22 cellular contexts compared by ENCODE assay signal in genomic region chr15:45091161-45091560, GRCh38. TPM values are rescaled to one million over a fixed set of nuclear protein-coding genes. Genes with fewer than 3 reads are reported as not detected.
DNase-seq lines count a peak whose midpoint lies in the region; ATAC-seq and TF ChIP-seq lines count a peak whose summit lies in the region.
"Had no signal": no experiment of that assay in that cellular context is flagged by ENCODE, and none has a peak within 500 bp of the region (broad histone marks: within the 10 kb centered on the region; RNA-seq: fewer than 3 reads in every experiment).

No MANE protein-coding gene starts in this region.

- peaks cover 34% of the 10 kb centered on the region for H3K27me3 Mint-ChIP-seq in CD4-positive, alpha-beta T cell

- no peaks in the 10 kb centered on the region for H3K4me1 ChIP-seq in RWPE2 (ENCODE audit: insufficient read depth, poor library complexity, severe bottlenecking)
- H3K4me1 ChIP-seq: heart left ventricle, SJSA1, upper lobe of left lung had no signal

- POLR2A ChIA-PET in CD4-positive, alpha-beta T cell (lab: Charles Lee), result no interaction called here

- intact Hi-C loops in CD4-positive, alpha-beta T cell (cut with DNase I, micrococcal nuclease), result no loop called here
- intact Hi-C loops in dorsolateral prefrontal cortex (cut with DNase I), result no loop called here

- H3K27me3 ChIP-seq in RWPE2 (ENCODE audit: insufficient read depth, poor library complexity, severe bottlenecking) (peaks cover 7% of the 10 kb centered on the region), dorsolateral prefrontal cortex (peaks cover 0 to 21% (median 0%) of the 10 kb centered on the region in 45 donors)
- H3K27me3 ChIP-seq in CD4-positive, alpha-beta T cell (ENCODE audit: control insufficient read depth, insufficient read depth, low read length), result peaks cover 17% of the 10 kb centered on the region
- H3K27me3 ChIP-seq: upper lobe of left lung had no signal

- no peaks in the 10 kb centered on the region for H3K9me3 ChIP-seq in RWPE2 (ENCODE audit: severe bottlenecking)
- no peaks in the 10 kb centered on the region for H3K9me3 ChIP-seq in CD4-positive, alpha-beta T cell (ENCODE audit: control insufficient read depth, low read length)
- H3K9me3 ChIP-seq: heart left ventricle, SJSA1, upper lobe of left lung had no signal

- H3K36me3 ChIP-seq in RWPE2 (ENCODE audit: low read depth), result no peaks in the 10 kb centered on the region
- H3K36me3 ChIP-seq: heart left ventricle, SJSA1, upper lobe of left lung had no signal

- H3K4me3 ChIP-seq in RWPE2 (ENCODE audit: severe bottlenecking) (no peak overlapping the region), fibroblast of mammary gland (ENCODE audit: control insufficient read depth, low read depth, low read length) (no peak overlapping the region), skeletal muscle cell (ENCODE audit: low read depth, low read length) (no peak overlapping the region), dorsolateral prefrontal cortex (no peak overlapping the region)
- H3K4me3 ChIP-seq: heart left ventricle, SJSA1, upper lobe of left lung had no signal

- no peak for TF ChIP-seq CTCF in RWPE2 (IDR thresholded peaks at IDR 0.05; ENCODE audit: poor library complexity, severe bottlenecking)
- TF ChIP-seq CTCF in fibroblast of mammary gland (conservative IDR thresholded peaks at IDR 0.05; ENCODE audit: control insufficient read depth, insufficient read depth, low read depth, low read length), result no peak
- no peak for TF ChIP-seq CTCF in CD4-positive, alpha-beta T cell (IDR thresholded peaks at IDR 0.05)
- no peak for TF ChIP-seq CTCF in dorsolateral prefrontal cortex (IDR thresholded peaks at IDR 0.05 in 54 of 56, conservative IDR thresholded peaks at IDR 0.05 in 2 of 56; ENCODE audit: low read depth in 1 of 56, partially characterized antibody in 56 of 56)

- DNase-seq in ELR (ENCODE audit: low read depth) (peak; percentile 23), RWPE2 (ENCODE audit: low spot score) (no peak), fibroblast of mammary gland (ENCODE audit: low read depth) (peak; percentile 26), skeletal muscle cell (ENCODE audit: low read depth) (peak; percentile 13), NCI-H1105 (lab: John Stamatoyannopoulos, UW) (no peak), dorsolateral prefrontal cortex (no peak)
- no peak for DNase-seq in activated T-cell treated with anti-CD3 and anti-CD28 coated beads, Interleukin-2, amount 50 U/mL, for 48 hours
- no peak for DNase-seq in CD4-positive, alpha-beta T cell
- DNase-seq: activated CD4-positive, alpha-beta T cell treated with anti-CD3 and anti-CD28 coated beads for 36 hours; activated naive CD4-positive, alpha-beta T cell treated with Interleukin-2 at 50 U/mL for 16 hours; cortex of kidney; DMS53; islet precursor cell; MV-4-11; NCI-H524 treated with DMSO at 0.1 percent for 48 hours; stimulated activated naive CD8-positive, alpha-beta T cell treated with anti-CD3 and anti-CD28 coated beads, Interleukin-15, Interleukin-2, amounts not matched to agents 100 U/mL and 50 U/mL, for 24 hours; T1000; upper lobe of left lung had no signal

- no peak overlapping the region for H3K4me3 Mint-ChIP-seq in CD4-positive, alpha-beta T cell
- H3K4me3 Mint-ChIP-seq: activated CD4-positive, alpha-beta T cell treated with anti-CD3 and anti-CD28 coated beads for 36 hours had no signal

- H3K36me3 Mint-ChIP-seq in CD4-positive, alpha-beta T cell (ENCODE audit: low read depth), result no peaks in the 10 kb centered on the region

- H3K27ac Mint-ChIP-seq in CD4-positive, alpha-beta T cell, result no peak overlapping the region
- H3K27ac Mint-ChIP-seq: activated CD4-positive, alpha-beta T cell treated with anti-CD3 and anti-CD28 coated beads for 36 hours had no signal

- H3K4me1 Mint-ChIP-seq in CD4-positive, alpha-beta T cell (ENCODE audit: low read depth), result no peaks in the 10 kb centered on the region
- H3K4me1 Mint-ChIP-seq: activated CD4-positive, alpha-beta T cell treated with anti-CD3 and anti-CD28 coated beads for 36 hours had no signal

- H3K27ac ChIP-seq in RWPE2 (ENCODE audit: poor library complexity, severe bottlenecking) (no peak overlapping the region), dorsolateral prefrontal cortex (no peak overlapping the region)
- no peak overlapping the region for H3K27ac ChIP-seq in CD4-positive, alpha-beta T cell (ENCODE audit: low read depth, low read length)
- H3K27ac ChIP-seq: heart left ventricle, SJSA1, upper lobe of left lung had no signal

- H3K9me3 Mint-ChIP-seq in CD4-positive, alpha-beta T cell, result no peaks in the 10 kb centered on the region

- ATAC-seq in RWPE2 (ENCODE audit: low read depth), result peak; percentile 35
- no peak for ATAC-seq in CD4-positive, alpha-beta T cell (ENCODE audit: poor library complexity)
- ATAC-seq: activated CD4-positive, alpha-beta T cell treated with anti-CD3 and anti-CD28 coated beads for 36 hours; stimulated activated naive CD8-positive, alpha-beta T cell treated with anti-CD3 and anti-CD28 coated beads, Interleukin-15, Interleukin-2, amounts not matched to agents 100 U/mL and 50 U/mL, for 24 hours had no signal

- CTCF ChIA-PET in CD4-positive, alpha-beta T cell (lab: Charles Lee), result interaction anchor here (2.4 kb wide), 1 partner anchor 27 kb away, joined by 5 read pairs; no protein-coding TSS in a partner anchor

RNA-seq across cellular contexts. Expression of gene DUOX2, which starts 22.8 kb away (rescaled TPM):
- under 1 TPM; 0.05 to 0.08 TPM for total RNA-seq in CD4-positive, alpha-beta T cell
- total RNA-seq in dorsolateral prefrontal cortex, result 1 to 10 TPM in 13 of 120 experiments, under 1 TPM in 90, not detected in 17; 0.07 to 3.1 (median 0.26) TPM
- total RNA-seq: endothelial cell of umbilical vein, SJSA1 had no signal

RNA-seq across cellular contexts. Expression of gene DUOXA2, which starts 23.0 kb away (rescaled TPM):
- total RNA-seq in CD4-positive, alpha-beta T cell, result not detected
- total RNA-seq in dorsolateral prefrontal cortex, result not detected
- total RNA-seq: activated CD4-positive, alpha-beta T cell treated with anti-CD3 and anti-CD28 coated beads for 36 hours; endothelial cell of umbilical vein; heart left ventricle; OCI-LY7; SJSA1 had no signal

RNA-seq across cellular contexts. Expression of gene DUOXA1, which starts 38.5 kb away (rescaled TPM):
- total RNA-seq in CD4-positive, alpha-beta T cell, result 1 to 10 TPM in 1 of 2 experiments, under 1 TPM in 1; 0.44 to 1.0 TPM
- total RNA-seq in dorsolateral prefrontal cortex, result 1 to 10 TPM in 100 of 120 experiments, under 1 TPM in 15, not detected in 5; 0.23 to 7.3 (median 2.0) TPM
- total RNA-seq: endothelial cell of umbilical vein, OCI-LY7, SJSA1 had no signal

RNA-seq across cellular contexts. Expression of gene DUOX1, which starts 38.6 kb away (rescaled TPM):
- total RNA-seq in CD4-positive, alpha-beta T cell, result under 1 TPM; 0.17 to 0.25 TPM
- total RNA-seq in dorsolateral prefrontal cortex, result 10 to 100 TPM in 2 of 120 experiments, 1 to 10 TPM in 82, under 1 TPM in 35, not detected in 1; 0.25 to 12.0 (median 1.8) TPM
- total RNA-seq: endothelial cell of umbilical vein, OCI-LY7, SJSA1 had no signal

Comparison
In these comparisons a context has a peak if more than half of its experiments do, and no peak if none do; other contexts are left out.
1. DNase-seq: peak in ELR (single experiment), fibroblast of mammary gland (single experiment) and skeletal muscle cell (single experiment); none in RWPE2 (single experiment), activated T-cell treated with anti-CD3 and anti-CD28 coated beads, Interleukin-2, amount 50 U/mL, for 48 hours (0 of 2), NCI-H1105 (single experiment), CD4-positive, alpha-beta T cell (0 of 10) and dorsolateral prefrontal cortex (0 of 10).